Comparison of ENCODE assay signal across 1 cellular context in genomic region chr16:77211880-77212735, GRCh38.
A peak's percentile ranks its signal among the peaks of the same experiment; 100 is the strongest.
TF ChIP-seq lines count a peak whose summit lies in the region.

No MANE protein-coding gene starts in this region.

TF ChIP-seq in WTC11, 78 proteins besides CTCF, POLR2A, EP300 and RAD21 (continued from another document and continues in another):
- TF ChIP-seq FOXP4 (CRISPR knock-in tag; IDR thresholded peaks at IDR 0.05) = peak; percentile 68; the same call in 1 of the 2 replicates
- peak; percentile 88 for TF ChIP-seq ETV6 (CRISPR knock-in tag; IDR thresholded peaks at IDR 0.05)
- TF ChIP-seq CDX4 (CRISPR knock-in tag; IDR thresholded peaks at IDR 0.05; ENCODE audit: borderline replicate concordance) = no peak
- no peak for TF ChIP-seq ELF4 (CRISPR knock-in tag; IDR thresholded peaks at IDR 0.05; ENCODE audit: low read depth)
- TF ChIP-seq NR2C2 (CRISPR knock-in tag; IDR thresholded peaks at IDR 0.05) = no peak
- TF ChIP-seq ZNF425 (CRISPR knock-in tag; conservative IDR thresholded peaks at IDR 0.05) = no peak
- peak; percentile 71; the same call in 1 of the 2 replicates for TF ChIP-seq CBFB (CRISPR knock-in tag; IDR thresholded peaks at IDR 0.05; ENCODE audit: low read depth)
- TF ChIP-seq MLX (CRISPR knock-in tag; IDR thresholded peaks at IDR 0.05) = no peak
- no peak for TF ChIP-seq SMAD3 (CRISPR knock-in tag; IDR thresholded peaks at IDR 0.05; ENCODE audit: borderline replicate concordance)
- peak; percentile 70 for TF ChIP-seq ZNF423 (CRISPR knock-in tag; IDR thresholded peaks at IDR 0.05)
- no peak for TF ChIP-seq ZNF263 (CRISPR knock-in tag; IDR thresholded peaks at IDR 0.05; ENCODE audit: low read depth)
- TF ChIP-seq MYBL2 (CRISPR knock-in tag; IDR thresholded peaks at IDR 0.05) = 0 out of 2 replicates have a peak, but pooled peaks have one; percentile 18
- TF ChIP-seq ZBTB43 (CRISPR knock-in tag; IDR thresholded peaks at IDR 0.05) = peak; percentile 72
- 0 out of 2 replicates have a peak, but pooled peaks have one; percentile 71 for TF ChIP-seq AFF4 (CRISPR knock-in tag; IDR thresholded peaks at IDR 0.05; ENCODE audit: borderline replicate concordance)
- peak; percentile 2; the same call in 1 of the 2 replicates for TF ChIP-seq ARID4B (CRISPR knock-in tag; IDR thresholded peaks at IDR 0.05; ENCODE audit: borderline replicate concordance)
- no peak for TF ChIP-seq SMAD4 (CRISPR knock-in tag; IDR thresholded peaks at IDR 0.05)
- 0 out of 2 replicates have a peak, but pooled peaks have one; percentile 56 for TF ChIP-seq E2F4 (CRISPR knock-in tag; IDR thresholded peaks at IDR 0.05; ENCODE audit: borderline replicate concordance, low read depth)
- TF ChIP-seq ZNF138 (CRISPR knock-in tag; conservative IDR thresholded peaks at IDR 0.05) = no peak
- no peak for TF ChIP-seq FOXP1 (CRISPR knock-in tag; IDR thresholded peaks at IDR 0.05; ENCODE audit: borderline replicate concordance)
- peak; percentile 79; the same call in 1 of the 2 replicates for TF ChIP-seq TP53 (CRISPR knock-in tag; IDR thresholded peaks at IDR 0.05)
- TF ChIP-seq CREM (CRISPR knock-in tag; IDR thresholded peaks at IDR 0.05) = peak; percentile 55; the same call in 1 of the 2 replicates
- no peak for TF ChIP-seq AR (CRISPR knock-in tag; IDR thresholded peaks at IDR 0.05)
- TF ChIP-seq JAZF1 (CRISPR knock-in tag; IDR thresholded peaks at IDR 0.05) = no peak
- TF ChIP-seq TEAD1 (CRISPR knock-in tag; IDR thresholded peaks at IDR 0.05) = no peak; the same call in 1 of the 2 replicates
- 0 out of 2 replicates have a peak, but pooled peaks have one; percentile 8 for TF ChIP-seq TCF7 (CRISPR knock-in tag; IDR thresholded peaks at IDR 0.05; ENCODE audit: low read depth)
- no peak for TF ChIP-seq ZNF317 (CRISPR knock-in tag; IDR thresholded peaks at IDR 0.05; ENCODE audit: borderline replicate concordance, low read depth)
- TF ChIP-seq ZBTB21 (CRISPR knock-in tag; IDR thresholded peaks at IDR 0.05; ENCODE audit: borderline replicate concordance) = peak; percentile 62; the same call in 1 of the 2 replicates
- TF ChIP-seq OVOL2 (CRISPR knock-in tag; IDR thresholded peaks at IDR 0.05; ENCODE audit: borderline replicate concordance) = no peak
- TF ChIP-seq E2F5 (CRISPR knock-in tag; IDR thresholded peaks at IDR 0.05) = peak; percentile 96
- no peak for TF ChIP-seq TEAD4 (CRISPR knock-in tag; IDR thresholded peaks at IDR 0.05)
- TF ChIP-seq EMX1 (CRISPR knock-in tag; IDR thresholded peaks at IDR 0.05) = no peak
- no peak for TF ChIP-seq ZMAT4 (CRISPR knock-in tag; IDR thresholded peaks at IDR 0.05)
- TF ChIP-seq ZNF219 (CRISPR knock-in tag; IDR thresholded peaks at IDR 0.05; ENCODE audit: borderline replicate concordance) = no peak
- no peak for TF ChIP-seq FOXJ3 (CRISPR knock-in tag; IDR thresholded peaks at IDR 0.05; ENCODE audit: borderline replicate concordance)
- TF ChIP-seq FOXK1 (CRISPR knock-in tag; IDR thresholded peaks at IDR 0.05) = peak; percentile 53
